In genomic region chr2:72147303-72147970, GRCh38 we compare ENCODE assay signal across 9 cellular contexts. TPM values are rescaled to one million over a fixed set of nuclear protein-coding genes. Genes with fewer than 3 reads are reported as not detected.
A peak's percentile ranks its signal among the peaks of the same experiment; 100 is the strongest.
DNase-seq lines count a peak whose midpoint lies in the region; ATAC-seq and TF ChIP-seq lines count a peak whose summit lies in the region.
"Had no signal": no experiment of that assay in that cellular context is flagged by ENCODE, and none has a peak within 500 bp of the region (broad histone marks: within the 10 kb centered on the region; RNA-seq: fewer than 3 reads in every experiment).

Gene CYP26B1 (minus strand): TSS chr2:72147862. CDS start chr2:72147834, 28 bp downstream.

- TF ChIP-seq RAD21 in IMR-90 (IDR thresholded peaks at IDR 0.05; ENCODE audit: low read length) = no peak

- H3K9me3 Mint-ChIP-seq in MCF 10A (ENCODE audit: unreplicated experiment) = no peaks in the 10 kb centered on the region
- H3K9me3 Mint-ChIP-seq: activated naive CD4-positive, alpha-beta T cell treated with anti-CD3 and anti-CD28 coated beads, Interleukin-2, amount 50 U/mL, for 72 hours had no signal

- peak within 1 kb of the TSS; percentile 79 for H3K4me3 Mint-ChIP-seq in MCF 10A (ENCODE audit: unreplicated experiment)

- H3K4me3 ChIP-seq in AG04450 (ENCODE audit: low read depth, low read length) (peak within 1 kb of the TSS; percentile 55), IMR-90 (ENCODE audit: insufficient read depth, low read depth, low read length) (peak within 1 kb of the TSS; percentile 64), left lung (peak within 1 kb of the TSS; percentile 22 to 39), subcutaneous abdominal adipose tissue (ENCODE audit: low read depth in 1 of 5, low read length in 5 of 5) (peak within 1 kb of the TSS; percentile 65 to 80 (median 73))

- H3K79me1 ChIP-seq in IMR-90 (ENCODE audit: low read depth in 1 of 2, low read length in 2 of 2) = no peaks in the 10 kb centered on the region

- H4K20me1 ChIP-seq in IMR-90 (ENCODE audit: insufficient read depth, low read length) = peaks cover 5% of the 10 kb centered on the region; the same call in 1 of the 2 replicates

- no peak within 1 kb of the TSS for H3K27ac Mint-ChIP-seq in MCF 10A (ENCODE audit: low read depth, unreplicated experiment)

- H3K27me3 Mint-ChIP-seq in MCF 10A (ENCODE audit: insufficient read depth, unreplicated experiment) = peaks cover 36% of the 10 kb centered on the region

- peaks cover 88% of the 10 kb centered on the region for H3K27me3 ChIP-seq in AG04450 (ENCODE audit: control insufficient read depth, insufficient read depth, low read length)
- H3K27me3 ChIP-seq in IMR-90 (ENCODE audit: control insufficient read depth, insufficient read depth, low read length) = peaks cover 91% of the 10 kb centered on the region
- H3K27me3 ChIP-seq in left lung = peaks cover 61 to 96% of the 10 kb centered on the region in 2 donors
- peaks cover 4 to 37% (median 33%) of the 10 kb centered on the region in 5 donors for H3K27me3 ChIP-seq in subcutaneous abdominal adipose tissue (ENCODE audit: control insufficient read depth in 5 of 5, insufficient read depth in 4 of 5, low read length in 5 of 5)

- H3K27ac ChIP-seq in AG04450 (ENCODE audit: low read depth, low read length) (no peak within 1 kb of the TSS), IMR-90 (ENCODE audit: insufficient read depth, low read length) (no peak within 1 kb of the TSS), left lung (no peak within 1 kb of the TSS), subcutaneous abdominal adipose tissue (ENCODE audit: low read depth, low read length) (peak within 1 kb of the TSS; percentile 41)

- in situ Hi-C loops in IMR-90 (cut with MboI; ENCODE audit: low sequenced_read_pairs) = no loop called here

- peaks cover 17% of the 10 kb centered on the region; the same call in 1 of the 2 replicates for H3K4me1 ChIP-seq in IMR-90 (ENCODE audit: control insufficient read depth, insufficient read depth, low read length)
- peaks cover 43 to 74% of the 10 kb centered on the region in 2 donors for H3K4me1 ChIP-seq in left lung
- H3K4me1 ChIP-seq in subcutaneous abdominal adipose tissue (ENCODE audit: control insufficient read depth in 5 of 5, insufficient read depth in 5 of 5, low read length in 5 of 5) = peaks cover 0 to 74% (median 68%) of the 10 kb centered on the region in 5 donors

- no peak for TF ChIP-seq CTCF in AG04450 (IDR thresholded peaks at IDR 0.05; ENCODE audit: low read depth, low read length)
- TF ChIP-seq CTCF in IMR-90 (conservative IDR thresholded peaks at IDR 0.05; ENCODE audit: low read depth, low read length) = no peak
- TF ChIP-seq CTCF in MCF 10A (IDR thresholded peaks at IDR 0.05; ENCODE audit: unreplicated experiment) = no peak
- no peak for TF ChIP-seq CTCF in left lung (IDR thresholded peaks at IDR 0.05)

- peaks cover 27% of the 10 kb centered on the region for H3K4me1 Mint-ChIP-seq in MCF 10A (ENCODE audit: insufficient read depth, unreplicated experiment)

- H3K9me3 ChIP-seq in AG04450 (ENCODE audit: control insufficient read depth, insufficient read depth, low read length) (peaks cover 23% of the 10 kb centered on the region), IMR-90 (ENCODE audit: control insufficient read depth, insufficient read depth, low read length) (peaks cover 9% of the 10 kb centered on the region), left lung (no peaks in the 10 kb centered on the region), subcutaneous abdominal adipose tissue (ENCODE audit: control insufficient read depth in 5 of 5, low read length in 5 of 5) (no peaks in the 10 kb centered on the region)

- H3K14ac ChIP-seq in IMR-90 (replicated peaks; ENCODE audit: low read depth, low read length) = no peak within 1 kb of the TSS

- no peak within 1 kb of the TSS for H3K4ac ChIP-seq in IMR-90 (ENCODE audit: low read depth, low read length)

- H4K8ac ChIP-seq in IMR-90 (ENCODE audit: low read depth in 2 of 2, low read length in 2 of 2) = no peak within 1 kb of the TSS

- H3K36me3 Mint-ChIP-seq in MCF 10A (ENCODE audit: insufficient read depth, unreplicated experiment) = no peaks in the 10 kb centered on the region

- CTCF ChIA-PET in AG04450 (lab: Charles Lee) (interaction anchor here (0.8 to 5.1 kb wide), 3 partner anchors 39 to 224 kb away, joined by 4 to 60 read pairs (median 4); no protein-coding TSS in a partner anchor), IMR-90 (lab: Yijun Ruan, JAX) (no interaction called here), MCF 10A (lab: Yijun Ruan, JAX) (interaction anchor here (0.7 to 6.0 kb wide), 5 partner anchors 13 to 740 kb away, joined by 3 to 204 read pairs (median 5); partner anchors contain the start of gene SPR)

- H4K91ac ChIP-seq in IMR-90 (ENCODE audit: insufficient read depth, low read depth, low read length) = no peak within 1 kb of the TSS

- TF ChIP-seq POLR2A in IMR-90 (IDR thresholded peaks at IDR 0.05; ENCODE audit: low read depth, low read length) = no peak

- no peak within 1 kb of the TSS for H3K18ac ChIP-seq in IMR-90 (ENCODE audit: low read depth, low read length)

- peak within 1 kb of the TSS; percentile 42 for H3K23ac ChIP-seq in IMR-90 (ENCODE audit: low read depth, low read length)

- no peak within 1 kb of the TSS for H4K5ac ChIP-seq in IMR-90 (ENCODE audit: low read depth, low read length)

- H2BK5ac ChIP-seq in IMR-90 (ENCODE audit: low read depth, low read length, poor library complexity, severe bottlenecking) = no peak within 1 kb of the TSS

- no peak within 1 kb of the TSS for H2AK5ac ChIP-seq in IMR-90 (ENCODE audit: low read depth, low read length)

- H3K9me1 ChIP-seq in IMR-90 (ENCODE audit: insufficient read depth, low read length) = no peaks in the 10 kb centered on the region

- POLR2A ChIA-PET in AG04450 (lab: Yijun Ruan, JAX) (no interaction called here), IMR-90 (lab: Charles Lee; ENCODE audit: unreplicated experiment) (no interaction called here), MCF 10A (lab: Yijun Ruan, JAX) (interaction anchor here (0.6 to 1.8 kb wide), 4 partner anchors 223 to 469 kb away, joined by 3 to 5 read pairs (median 4); no protein-coding TSS in a partner anchor)

- peak within 1 kb of the TSS; percentile 59 for H2AFZ ChIP-seq in IMR-90 (replicated peaks; ENCODE audit: low read length, poor library complexity)

- H3K36me3 ChIP-seq in IMR-90 (ENCODE audit: control insufficient read depth, insufficient read depth, low read length) = no peaks in the 10 kb centered on the region
- no peaks in the 10 kb centered on the region for H3K36me3 ChIP-seq in left lung
- H3K36me3 ChIP-seq in subcutaneous abdominal adipose tissue (ENCODE audit: control insufficient read depth in 5 of 5, insufficient read depth in 5 of 5, low read length in 5 of 5) = no peaks in the 10 kb centered on the region

- H2AK9ac ChIP-seq in IMR-90 (replicated peaks; ENCODE audit: low read depth, low read length, poor library complexity) = no peak within 1 kb of the TSS

- H2BK20ac ChIP-seq in IMR-90 (ENCODE audit: low read depth, low read length) = no peak within 1 kb of the TSS

- H2BK15ac ChIP-seq in IMR-90 (ENCODE audit: low read depth, low read length) = no peak within 1 kb of the TSS

- peak within 1 kb of the TSS; percentile 97 for H3K4me2 ChIP-seq in IMR-90 (ENCODE audit: low read depth, low read length)

- intact Hi-C loops in IMR-90 (cut with micrococcal nuclease) = no loop called here
- intact Hi-C loops in MCF 10A (cut with micrococcal nuclease) = loop anchor here (5.0 kb wide), 2 partner anchors 265 to 535 kb away; no protein-coding TSS in a partner anchor
- intact Hi-C loops in left lung (cut with DNase I) = loop anchor here in 1 of 2 donors (5.0 kb wide), 1 partner anchor 600 kb away; no protein-coding TSS in a partner anchor

- no peak within 1 kb of the TSS for H2BK120ac ChIP-seq in IMR-90 (ENCODE audit: low read depth, low read length)

- no peak within 1 kb of the TSS for H3K56ac ChIP-seq in IMR-90 (ENCODE audit: extremely low read depth, insufficient read depth, low read length)

- H3K9ac ChIP-seq in IMR-90 (ENCODE audit: low read depth, low read length) (no peak within 1 kb of the TSS), subcutaneous abdominal adipose tissue (ENCODE audit: low read length in 5 of 5) (peak within 1 kb of the TSS in 2 of 5 donors; percentile 40 to 59)

- ATAC-seq in IMR-90 (ENCODE audit: low read depth) (no peak), left lung (no peak), esophagus mucosa (no peak)
- ATAC-seq: activated naive CD4-positive, alpha-beta T cell treated with anti-CD3 and anti-CD28 coated beads, Interleukin-2, amount 50 U/mL, for 72 hours had no signal

- 2% methylated on average over 13 of the region's 69 CpGs; no CpG with 5 or more reads in 1 of the 2 experiments for WGBS in IMR-90 (ENCODE audit: extremely low coverage in 2 of 2, insufficient read length in 1 of 2), 2 experiments

- DNase-seq in AG04450 (ENCODE audit: low read depth, low spot score) = no peak
- DNase-seq in IMR-90 = no peak
- DNase-seq in MCF 10A (ENCODE audit: unreplicated experiment) = no peak
- peak; percentile 27 to 75 for DNase-seq in left lung
- DNase-seq in MV-4-11 (lab: John Stamatoyannopoulos, UW) = no peak
- no peak for DNase-seq in middle frontal gyrus (ENCODE audit: extremely low spot score, low spot score)

- BruUV-seq in IMR-90 (replicated peaks; lab: Mats Ljungman, UMichigan) (no TSS peak), MCF 10A (replicated peaks; lab: Mats Ljungman, UMichigan) (no TSS peak)

- dilution Hi-C loops in IMR-90 (cut with HindIII; ENCODE audit: low sequenced_read_pairs, unreplicated experiment) = no loop called here

TF ChIP-seq in IMR-90, 13 proteins besides CTCF, POLR2A, EP300 and RAD21 (continues in another document):
- TF ChIP-seq ELK1 (IDR thresholded peaks at IDR 0.05; ENCODE audit: borderline replicate concordance, low read depth, low read length) (no peak), BHLHE40 (IDR thresholded peaks at IDR 0.05; ENCODE audit: low read depth, low read length) (no peak), RCOR1 (IDR thresholded peaks at IDR 0.05; ENCODE audit: insufficient replicate concordance, low read length) (no peak), CHD1 (IDR thresholded peaks at IDR 0.05; ENCODE audit: low read depth, low read length) (no peak)

RNA-seq across cellular contexts. Expression of gene CYP26B1, which starts in this region (rescaled TPM):
- 0.01 and 0.04 TPM in 2 replicates for polyA plus RNA-seq in AG04450 (2011; rRNA removed)
- 0.09 and 0.32 TPM in 2 replicates for polyA minus RNA-seq in AG04450 (2011; rRNA and poly(A)+ RNA removed)
- total RNA-seq in IMR-90 (2012; rRNA removed) = not detected in 2 replicates
- 0.01 and 0.02 TPM in 2 replicates for polyA plus RNA-seq in IMR-90 (2012; rRNA removed)
- polyA plus RNA-seq in IMR-90 (2012; cell fraction: cytosol; rRNA removed) = 0.03 TPM in 1 of 2 replicates, not detected in the other
- 0.25 and 0.62 TPM in 2 replicates for polyA plus RNA-seq in IMR-90 (2012; cell fraction: nucleus; rRNA removed; ENCODE audit: low replicate concordance)
- 14.1 and 16.9 TPM in 2 replicates for total RNA-seq in MCF 10A (2022)
- total RNA-seq in left lung = 1 to 10 TPM; 3.1 to 4.7 TPM
- 1.9 TPM for total RNA-seq in esophagus mucosa

Comparison
In these comparisons a context has a peak if more than half of its experiments do, and no peak if none do; other contexts are left out.
1. DNase-seq: peak in left lung (2 of 2); none in AG04450 (single experiment), IMR-90 (single experiment), MCF 10A (single experiment), MV-4-11 (single experiment) and middle frontal gyrus (single experiment).
2. Peak in every context shown above with its lines, with median percentiles within 50 percentile points of each other: H3K4me3 ChIP-seq.